ENCODE assay signal across 1 cellular context in the genomic region with DNA sequence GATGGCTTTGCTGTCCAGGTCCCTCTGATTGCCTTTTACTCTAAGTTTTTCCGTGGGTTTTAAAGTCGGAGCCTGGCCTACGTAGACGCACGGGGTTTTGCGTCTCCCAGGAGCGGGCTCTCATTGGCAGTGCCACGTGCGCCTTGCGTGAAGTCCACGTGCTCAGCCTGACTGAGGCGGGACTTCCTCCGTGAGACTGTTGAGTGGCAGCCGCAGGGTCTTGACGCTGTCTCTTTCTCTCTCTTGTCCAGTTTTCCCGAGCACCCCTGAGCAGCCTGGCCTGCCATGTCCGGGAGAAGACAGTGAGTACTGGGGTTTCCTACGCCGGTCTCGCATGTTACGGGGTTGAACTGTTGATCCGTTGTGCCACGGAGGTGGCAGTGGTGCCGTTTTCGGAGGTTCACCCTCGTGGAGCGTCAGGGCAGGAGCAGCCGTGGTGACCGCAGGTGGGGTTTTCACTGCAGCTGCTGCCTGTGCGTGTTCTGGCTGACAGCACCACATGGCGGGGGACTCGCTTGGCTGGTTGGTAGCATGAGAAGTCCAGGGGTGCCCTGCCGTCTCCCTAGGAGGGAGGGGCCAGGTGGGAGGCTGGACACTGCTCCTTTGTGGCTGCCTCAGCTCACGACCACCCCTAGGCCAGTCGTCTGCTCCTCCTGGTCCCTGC.
TF ChIP-seq lines count a peak whose summit lies in the region.

No MANE protein-coding gene starts in this region.

TF ChIP-seq in K562, 482 proteins besides CTCF, POLR2A, EP300 and RAD21 (continued from another document):
- TF ChIP-seq BRD9 (IDR thresholded peaks at IDR 0.05; ENCODE audit: low read depth, partially characterized antibody) (no peak), TEAD4 (IDR thresholded peaks at IDR 0.05; ENCODE audit: low read length) (no peak), TEAD4 (CRISPR knock-in tag; IDR thresholded peaks at IDR 0.05; ENCODE audit: borderline replicate concordance) (0 out of 2 replicates have a peak, but pooled peaks have one; percentile 31), ERF (CRISPR knock-in tag; IDR thresholded peaks at IDR 0.05) (no peak), SAFB2 (IDR thresholded peaks at IDR 0.05; ENCODE audit: borderline replicate concordance, low read depth, low read length, severe bottlenecking) (no peak), ZFP36 (IDR thresholded peaks at IDR 0.05; ENCODE audit: low read depth, low read length, partially characterized antibody) (no peak), ZNF232 (CRISPR knock-in tag; IDR thresholded peaks at IDR 0.05) (no peak), FIP1L1 (IDR thresholded peaks at IDR 0.05; ENCODE audit: low read depth, low read length, poor library complexity, severe bottlenecking) (no peak), MCM3 (IDR thresholded peaks at IDR 0.05) (no peak), BHLHE40 (IDR thresholded peaks at IDR 0.05; ENCODE audit: low read length) (peak; percentile 8; the same call in 1 of the 2 replicates), GABPB2 (CRISPR knock-in tag; conservative IDR thresholded peaks at IDR 0.05) (no peak), PHF21A (IDR thresholded peaks at IDR 0.05; ENCODE audit: borderline replicate concordance, low read depth) (no peak), ZBED1 (IDR thresholded peaks at IDR 0.05) (no peak), JUN (IDR thresholded peaks at IDR 0.05; ENCODE audit: borderline replicate concordance, low read depth, low read length) (no peak), JUN (CRISPR knock-in tag; IDR thresholded peaks at IDR 0.05; ENCODE audit: borderline replicate concordance) (no peak), CBX1 (IDR thresholded peaks at IDR 0.05; ENCODE audit: low read depth) (no peak), ZNF41 (CRISPR knock-in tag; conservative IDR thresholded peaks at IDR 0.05) (no peak), SUPT5H (IDR thresholded peaks at IDR 0.05) (no peak), ZFP30 (CRISPR knock-in tag; IDR thresholded peaks at IDR 0.05; ENCODE audit: borderline replicate concordance) (no peak), POLR3A (IDR thresholded peaks at IDR 0.05; ENCODE audit: borderline replicate concordance, extremely low read depth, insufficient read depth, insufficient read length) (no peak), ZNF316 (IDR thresholded peaks at IDR 0.05) (no peak), ZEB2 (IDR thresholded peaks at IDR 0.05) (no peak), TCFL5 (CRISPR knock-in tag; conservative IDR thresholded peaks at IDR 0.05) (no peak), FOXJ3 (CRISPR knock-in tag; IDR thresholded peaks at IDR 0.05) (no peak), ZNF551 (CRISPR knock-in tag; IDR thresholded peaks at IDR 0.05) (no peak), ZBTB7A (IDR thresholded peaks at IDR 0.05; ENCODE audit: borderline replicate concordance, control insufficient read depth, low read depth, low read length) (no peak), CXXC5 (CRISPR knock-in tag; IDR thresholded peaks at IDR 0.05) (0 out of 2 replicates have a peak, but pooled peaks have one; percentile 32), SMAD3 (CRISPR knock-in tag; conservative IDR thresholded peaks at IDR 0.05) (no peak), YBX1 (IDR thresholded peaks at IDR 0.05) (no peak), DNMT1 (IDR thresholded peaks at IDR 0.05) (no peak)
- TF ChIP-seq, protein P1, sequence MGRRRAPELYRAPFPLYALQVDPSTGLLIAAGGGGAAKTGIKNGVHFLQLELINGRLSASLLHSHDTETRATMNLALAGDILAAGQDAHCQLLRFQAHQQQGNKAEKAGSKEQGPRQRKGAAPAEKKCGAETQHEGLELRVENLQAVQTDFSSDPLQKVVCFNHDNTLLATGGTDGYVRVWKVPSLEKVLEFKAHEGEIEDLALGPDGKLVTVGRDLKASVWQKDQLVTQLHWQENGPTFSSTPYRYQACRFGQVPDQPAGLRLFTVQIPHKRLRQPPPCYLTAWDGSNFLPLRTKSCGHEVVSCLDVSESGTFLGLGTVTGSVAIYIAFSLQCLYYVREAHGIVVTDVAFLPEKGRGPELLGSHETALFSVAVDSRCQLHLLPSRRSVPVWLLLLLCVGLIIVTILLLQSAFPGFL (CRISPR knock-in tag; IDR thresholded peaks at IDR 0.05) = no peak
- TF ChIP-seq, protein P2, sequence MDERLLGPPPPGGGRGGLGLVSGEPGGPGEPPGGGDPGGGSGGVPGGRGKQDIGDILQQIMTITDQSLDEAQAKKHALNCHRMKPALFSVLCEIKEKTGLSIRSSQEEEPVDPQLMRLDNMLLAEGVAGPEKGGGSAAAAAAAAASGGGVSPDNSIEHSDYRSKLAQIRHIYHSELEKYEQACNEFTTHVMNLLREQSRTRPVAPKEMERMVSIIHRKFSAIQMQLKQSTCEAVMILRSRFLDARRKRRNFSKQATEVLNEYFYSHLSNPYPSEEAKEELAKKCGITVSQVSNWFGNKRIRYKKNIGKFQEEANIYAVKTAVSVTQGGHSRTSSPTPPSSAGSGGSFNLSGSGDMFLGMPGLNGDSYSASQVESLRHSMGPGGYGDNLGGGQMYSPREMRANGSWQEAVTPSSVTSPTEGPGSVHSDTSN (CRISPR knock-in tag; IDR thresholded peaks at IDR 0.05; ENCODE audit: low read depth) = no peak
- TF ChIP-seq, protein P2 (tag; conservative IDR thresholded peaks at IDR 0.05; ENCODE audit: low read depth) = peak; percentile 56; the same call in 1 of the 2 replicates
- TF ChIP-seq, protein P3, sequence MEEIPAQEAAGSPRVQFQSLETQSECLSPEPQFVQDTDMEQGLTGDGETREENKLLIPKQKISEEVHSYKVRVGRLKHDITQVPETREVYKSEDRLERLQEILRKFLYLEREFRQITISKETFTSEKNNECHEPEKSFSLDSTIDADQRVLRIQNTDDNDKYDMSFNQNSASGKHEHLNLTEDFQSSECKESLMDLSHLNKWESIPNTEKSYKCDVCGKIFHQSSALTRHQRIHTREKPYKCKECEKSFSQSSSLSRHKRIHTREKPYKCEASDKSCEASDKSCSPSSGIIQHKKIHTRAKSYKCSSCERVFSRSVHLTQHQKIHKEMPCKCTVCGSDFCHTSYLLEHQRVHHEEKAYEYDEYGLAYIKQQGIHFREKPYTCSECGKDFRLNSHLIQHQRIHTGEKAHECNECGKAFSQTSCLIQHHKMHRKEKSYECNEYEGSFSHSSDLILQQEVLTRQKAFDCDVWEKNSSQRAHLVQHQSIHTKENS (CRISPR knock-in tag; IDR thresholded peaks at IDR 0.05) = no peak
- TF ChIP-seq, protein P4, sequence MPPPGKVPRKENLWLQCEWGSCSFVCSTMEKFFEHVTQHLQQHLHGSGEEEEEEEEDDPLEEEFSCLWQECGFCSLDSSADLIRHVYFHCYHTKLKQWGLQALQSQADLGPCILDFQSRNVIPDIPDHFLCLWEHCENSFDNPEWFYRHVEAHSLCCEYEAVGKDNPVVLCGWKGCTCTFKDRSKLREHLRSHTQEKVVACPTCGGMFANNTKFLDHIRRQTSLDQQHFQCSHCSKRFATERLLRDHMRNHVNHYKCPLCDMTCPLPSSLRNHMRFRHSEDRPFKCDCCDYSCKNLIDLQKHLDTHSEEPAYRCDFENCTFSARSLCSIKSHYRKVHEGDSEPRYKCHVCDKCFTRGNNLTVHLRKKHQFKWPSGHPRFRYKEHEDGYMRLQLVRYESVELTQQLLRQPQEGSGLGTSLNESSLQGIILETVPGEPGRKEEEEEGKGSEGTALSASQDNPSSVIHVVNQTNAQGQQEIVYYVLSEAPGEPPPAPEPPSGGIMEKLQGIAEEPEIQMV (tag; conservative IDR thresholded peaks at IDR 0.05; ENCODE audit: low read depth) = no peak
- TF ChIP-seq, protein P5, sequence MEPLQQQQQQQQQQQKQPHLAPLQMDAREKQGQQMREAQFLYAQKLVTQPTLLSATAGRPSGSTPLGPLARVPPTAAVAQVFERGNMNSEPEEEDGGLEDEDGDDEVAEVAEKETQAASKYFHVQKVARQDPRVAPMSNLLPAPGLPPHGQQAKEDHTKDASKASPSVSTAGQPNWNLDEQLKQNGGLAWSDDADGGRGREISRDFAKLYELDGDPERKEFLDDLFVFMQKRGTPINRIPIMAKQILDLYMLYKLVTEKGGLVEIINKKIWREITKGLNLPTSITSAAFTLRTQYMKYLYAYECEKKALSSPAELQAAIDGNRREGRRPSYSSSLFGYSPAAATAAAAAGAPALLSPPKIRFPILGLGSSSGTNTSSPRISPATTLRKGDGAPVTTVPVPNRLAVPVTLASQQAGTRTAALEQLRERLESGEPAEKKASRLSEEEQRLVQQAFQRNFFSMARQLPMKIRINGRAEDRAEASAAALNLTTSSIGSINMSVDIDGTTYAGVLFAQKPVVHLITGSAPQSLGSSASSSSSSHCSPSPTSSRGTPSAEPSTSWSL (CRISPR knock-in tag; IDR thresholded peaks at IDR 0.05; ENCODE audit: borderline replicate concordance) = no peak
- TF ChIP-seq, protein P6, sequence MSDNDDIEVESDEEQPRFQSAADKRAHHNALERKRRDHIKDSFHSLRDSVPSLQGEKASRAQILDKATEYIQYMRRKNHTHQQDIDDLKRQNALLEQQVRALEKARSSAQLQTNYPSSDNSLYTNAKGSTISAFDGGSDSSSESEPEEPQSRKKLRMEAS (CRISPR knock-in tag; IDR thresholded peaks at IDR 0.05) = peak; percentile 57
- TF ChIP-seq, protein P7, sequence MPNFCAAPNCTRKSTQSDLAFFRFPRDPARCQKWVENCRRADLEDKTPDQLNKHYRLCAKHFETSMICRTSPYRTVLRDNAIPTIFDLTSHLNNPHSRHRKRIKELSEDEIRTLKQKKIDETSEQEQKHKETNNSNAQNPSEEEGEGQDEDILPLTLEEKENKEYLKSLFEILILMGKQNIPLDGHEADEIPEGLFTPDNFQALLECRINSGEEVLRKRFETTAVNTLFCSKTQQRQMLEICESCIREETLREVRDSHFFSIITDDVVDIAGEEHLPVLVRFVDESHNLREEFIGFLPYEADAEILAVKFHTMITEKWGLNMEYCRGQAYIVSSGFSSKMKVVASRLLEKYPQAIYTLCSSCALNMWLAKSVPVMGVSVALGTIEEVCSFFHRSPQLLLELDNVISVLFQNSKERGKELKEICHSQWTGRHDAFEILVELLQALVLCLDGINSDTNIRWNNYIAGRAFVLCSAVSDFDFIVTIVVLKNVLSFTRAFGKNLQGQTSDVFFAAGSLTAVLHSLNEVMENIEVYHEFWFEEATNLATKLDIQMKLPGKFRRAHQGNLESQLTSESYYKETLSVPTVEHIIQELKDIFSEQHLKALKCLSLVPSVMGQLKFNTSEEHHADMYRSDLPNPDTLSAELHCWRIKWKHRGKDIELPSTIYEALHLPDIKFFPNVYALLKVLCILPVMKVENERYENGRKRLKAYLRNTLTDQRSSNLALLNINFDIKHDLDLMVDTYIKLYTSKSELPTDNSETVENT (CRISPR knock-in tag; IDR thresholded peaks at IDR 0.05) = no peak
- TF ChIP-seq, protein P8, sequence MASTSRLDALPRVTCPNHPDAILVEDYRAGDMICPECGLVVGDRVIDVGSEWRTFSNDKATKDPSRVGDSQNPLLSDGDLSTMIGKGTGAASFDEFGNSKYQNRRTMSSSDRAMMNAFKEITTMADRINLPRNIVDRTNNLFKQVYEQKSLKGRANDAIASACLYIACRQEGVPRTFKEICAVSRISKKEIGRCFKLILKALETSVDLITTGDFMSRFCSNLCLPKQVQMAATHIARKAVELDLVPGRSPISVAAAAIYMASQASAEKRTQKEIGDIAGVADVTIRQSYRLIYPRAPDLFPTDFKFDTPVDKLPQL (IDR thresholded peaks at IDR 0.05; ENCODE audit: extremely low read depth, insufficient read length) = no peak
- TF ChIP-seq, protein P9, sequence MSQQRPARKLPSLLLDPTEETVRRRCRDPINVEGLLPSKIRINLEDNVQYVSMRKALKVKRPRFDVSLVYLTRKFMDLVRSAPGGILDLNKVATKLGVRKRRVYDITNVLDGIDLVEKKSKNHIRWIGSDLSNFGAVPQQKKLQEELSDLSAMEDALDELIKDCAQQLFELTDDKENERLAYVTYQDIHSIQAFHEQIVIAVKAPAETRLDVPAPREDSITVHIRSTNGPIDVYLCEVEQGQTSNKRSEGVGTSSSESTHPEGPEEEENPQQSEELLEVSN (IDR thresholded peaks at IDR 0.05; ENCODE audit: borderline replicate concordance in 1 of 2, extremely low read depth in 1 of 2, insufficient read depth in 1 of 2, insufficient read length in 1 of 2, low read depth in 1 of 2, low read length in 1 of 2, poor library complexity in 1 of 2, severe bottlenecking in 1 of 2) = peak; percentile 62 to 84
- TF ChIP-seq, protein P10, sequence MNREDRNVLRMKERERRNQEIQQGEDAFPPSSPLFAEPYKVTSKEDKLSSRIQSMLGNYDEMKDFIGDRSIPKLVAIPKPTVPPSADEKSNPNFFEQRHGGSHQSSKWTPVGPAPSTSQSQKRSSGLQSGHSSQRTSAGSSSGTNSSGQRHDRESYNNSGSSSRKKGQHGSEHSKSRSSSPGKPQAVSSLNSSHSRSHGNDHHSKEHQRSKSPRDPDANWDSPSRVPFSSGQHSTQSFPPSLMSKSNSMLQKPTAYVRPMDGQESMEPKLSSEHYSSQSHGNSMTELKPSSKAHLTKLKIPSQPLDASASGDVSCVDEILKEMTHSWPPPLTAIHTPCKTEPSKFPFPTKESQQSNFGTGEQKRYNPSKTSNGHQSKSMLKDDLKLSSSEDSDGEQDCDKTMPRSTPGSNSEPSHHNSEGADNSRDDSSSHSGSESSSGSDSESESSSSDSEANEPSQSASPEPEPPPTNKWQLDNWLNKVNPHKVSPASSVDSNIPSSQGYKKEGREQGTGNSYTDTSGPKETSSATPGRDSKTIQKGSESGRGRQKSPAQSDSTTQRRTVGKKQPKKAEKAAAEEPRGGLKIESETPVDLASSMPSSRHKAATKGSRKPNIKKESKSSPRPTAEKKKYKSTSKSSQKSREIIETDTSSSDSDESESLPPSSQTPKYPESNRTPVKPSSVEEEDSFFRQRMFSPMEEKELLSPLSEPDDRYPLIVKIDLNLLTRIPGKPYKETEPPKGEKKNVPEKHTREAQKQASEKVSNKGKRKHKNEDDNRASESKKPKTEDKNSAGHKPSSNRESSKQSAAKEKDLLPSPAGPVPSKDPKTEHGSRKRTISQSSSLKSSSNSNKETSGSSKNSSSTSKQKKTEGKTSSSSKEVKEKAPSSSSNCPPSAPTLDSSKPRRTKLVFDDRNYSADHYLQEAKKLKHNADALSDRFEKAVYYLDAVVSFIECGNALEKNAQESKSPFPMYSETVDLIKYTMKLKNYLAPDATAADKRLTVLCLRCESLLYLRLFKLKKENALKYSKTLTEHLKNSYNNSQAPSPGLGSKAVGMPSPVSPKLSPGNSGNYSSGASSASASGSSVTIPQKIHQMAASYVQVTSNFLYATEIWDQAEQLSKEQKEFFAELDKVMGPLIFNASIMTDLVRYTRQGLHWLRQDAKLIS (CRISPR knock-in tag; IDR thresholded peaks at IDR 0.05) = no peak
- TF ChIP-seq, protein P11, sequence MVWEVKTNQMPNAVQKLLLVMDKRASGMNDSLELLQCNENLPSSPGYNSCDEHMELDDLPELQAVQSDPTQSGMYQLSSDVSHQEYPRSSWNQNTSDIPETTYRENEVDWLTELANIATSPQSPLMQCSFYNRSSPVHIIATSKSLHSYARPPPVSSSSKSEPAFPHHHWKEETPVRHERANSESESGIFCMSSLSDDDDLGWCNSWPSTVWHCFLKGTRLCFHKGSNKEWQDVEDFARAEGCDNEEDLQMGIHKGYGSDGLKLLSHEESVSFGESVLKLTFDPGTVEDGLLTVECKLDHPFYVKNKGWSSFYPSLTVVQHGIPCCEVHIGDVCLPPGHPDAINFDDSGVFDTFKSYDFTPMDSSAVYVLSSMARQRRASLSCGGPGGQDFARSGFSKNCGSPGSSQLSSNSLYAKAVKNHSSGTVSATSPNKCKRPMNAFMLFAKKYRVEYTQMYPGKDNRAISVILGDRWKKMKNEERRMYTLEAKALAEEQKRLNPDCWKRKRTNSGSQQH (CRISPR knock-in tag; IDR thresholded peaks at IDR 0.05) = no peak
